18 cellular contexts compared by ENCODE assay signal in the genomic region with DNA sequence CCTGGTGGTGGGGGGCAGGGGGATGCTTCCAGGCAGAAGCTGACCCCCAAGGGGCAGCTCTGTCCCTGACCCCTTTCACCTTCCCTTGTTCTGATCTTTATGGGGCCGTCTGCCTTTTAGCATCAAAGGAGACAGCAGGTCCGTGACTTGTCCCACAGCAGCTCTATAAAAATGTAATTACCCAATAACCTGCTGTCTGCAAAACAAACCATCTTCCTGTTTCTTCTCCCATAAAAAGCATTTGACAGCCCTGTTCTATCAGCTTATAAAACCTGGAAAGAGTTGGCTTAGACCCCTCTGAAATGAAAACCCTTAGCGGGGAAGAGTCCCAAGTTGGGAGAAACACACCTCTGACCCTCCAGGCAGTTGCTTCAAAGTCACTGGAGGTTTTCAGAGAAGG.
DNase-seq lines count a peak whose midpoint lies in the region; ATAC-seq and TF ChIP-seq lines count a peak whose summit lies in the region.
"Had no signal": no experiment of that assay in that cellular context is flagged by ENCODE, and none has a peak within 500 bp of the region (broad histone marks: within the 10 kb centered on the region; RNA-seq: fewer than 3 reads in every experiment).

No MANE protein-coding gene starts in this region.

- H3K36me3 Mint-ChIP-seq in activated CD4-positive, alpha-beta memory T cell treated with anti-CD3 and anti-CD28 coated beads for 36 hours: no peaks in the 10 kb centered on the region
- H3K36me3 Mint-ChIP-seq: CD8-positive, alpha-beta T cell had no signal

- TF ChIP-seq CTCF in LNCaP clone FGC (IDR thresholded peaks at IDR 0.05; ENCODE audit: control insufficient read depth, extremely low read depth, insufficient read depth): no peak
- no peak for TF ChIP-seq CTCF in mucosa of descending colon (IDR thresholded peaks at IDR 0.05)

- peak; percentile 44 for DNase-seq in LNCaP clone FGC (ENCODE audit: low read depth)
- DNase-seq in islet precursor cell: peak; percentile 67
- DNase-seq in mucosa of descending colon: peak in 1 of 3 donors; percentile 14
- DNase-seq in activated CD4-positive, alpha-beta memory T cell treated with anti-CD3 and anti-CD28 coated beads for 36 hours: no peak
- DNase-seq in Ammon's horn (ENCODE audit: low spot score): no peak
- DNase-seq in activated CD4-positive, alpha-beta T cell treated with anti-CD3 and anti-CD28 coated beads, Interleukin-2, amount 50 U/mL, for 48 hours: no peak
- DNase-seq in Karpas-422: no peak
- DNase-seq: 8988T; ACHN; Caco-2; Calu3; CD4-positive, alpha-beta T cell; CD8-positive, alpha-beta T cell; DMS79 treated with DMSO at 0.1 percent for 48 hours; GF-D8 had no signal

- no peaks in the 10 kb centered on the region for H3K27me3 ChIP-seq in Karpas-422 (ENCODE audit: low read length)
- H3K27me3 ChIP-seq: BLaER1 treated with 17β-estradiol and CSF1 and Interleukin-3, amounts not matched to agents 10 nM and 100 nM had no signal

- H3K9ac ChIP-seq in Karpas-422 (ENCODE audit: low read length): no peak overlapping the region
- H3K9ac ChIP-seq: BLaER1 treated with 17β-estradiol and CSF1 and Interleukin-3, amounts not matched to agents 10 nM and 100 nM had no signal

- H3K4me2 ChIP-seq in Karpas-422 (ENCODE audit: low read depth, low read length, poor library complexity, severe bottlenecking): no peak overlapping the region

- H3K4me3 Mint-ChIP-seq in activated CD4-positive, alpha-beta memory T cell treated with anti-CD3 and anti-CD28 coated beads for 36 hours: no peak overlapping the region
- H3K4me3 Mint-ChIP-seq: B cell; CD4-positive, alpha-beta T cell; CD8-positive, alpha-beta T cell had no signal

- CTCF ChIA-PET in activated CD4-positive, alpha-beta memory T cell treated with anti-CD3 and anti-CD28 coated beads for 36 hours (lab: Charles Lee): no interaction called here

- H3K27me3 Mint-ChIP-seq in activated CD4-positive, alpha-beta memory T cell treated with anti-CD3 and anti-CD28 coated beads for 36 hours: peaks cover 12% of the 10 kb centered on the region

- H3K9me2 ChIP-seq in Karpas-422 (replicated peaks; ENCODE audit: insufficient read depth, low read length): no peaks in the 10 kb centered on the region

- intact Hi-C loops in mucosa of descending colon (cut with DNase I, micrococcal nuclease): no loop called here
- intact Hi-C loops in activated CD4-positive, alpha-beta memory T cell treated with anti-CD3 and anti-CD28 coated beads for 36 hours (cut with micrococcal nuclease): no loop called here

- no peak overlapping the region for H2AFZ ChIP-seq in Karpas-422 (ENCODE audit: low read length)

- no peaks in the 10 kb centered on the region for H3K9me3 Mint-ChIP-seq in activated CD4-positive, alpha-beta memory T cell treated with anti-CD3 and anti-CD28 coated beads for 36 hours
- H3K9me3 Mint-ChIP-seq: CD4-positive, alpha-beta T cell; CD8-positive, alpha-beta T cell had no signal

- H3K9me3 ChIP-seq in mucosa of descending colon (no peaks in the 10 kb centered on the region), Karpas-422 (ENCODE audit: low read length) (no peaks in the 10 kb centered on the region)
- H3K9me3 ChIP-seq: BLaER1 treated with 17β-estradiol and CSF1 and Interleukin-3, amounts not matched to agents 10 nM and 100 nM; Caco-2 had no signal

- POLR2A ChIA-PET in activated CD4-positive, alpha-beta memory T cell treated with anti-CD3 and anti-CD28 coated beads for 36 hours (lab: Charles Lee): no interaction called here

- peaks cover 15% of the 10 kb centered on the region for H3K4me1 ChIP-seq in mucosa of descending colon (ENCODE audit: low read depth)
- H3K4me1 ChIP-seq in Karpas-422 (ENCODE audit: low read length): no peaks in the 10 kb centered on the region
- H3K4me1 ChIP-seq: Caco-2 had no signal

- no peaks in the 10 kb centered on the region for H4K20me1 ChIP-seq in Karpas-422 (ENCODE audit: insufficient read depth, low read depth, low read length)
- H4K20me1 ChIP-seq: BLaER1 treated with 17β-estradiol and CSF1 and Interleukin-3, amounts not matched to agents 10 nM and 100 nM had no signal

- H3K79me2 ChIP-seq in Karpas-422 (ENCODE audit: low read length): no peaks in the 10 kb centered on the region

- H3K36me3 ChIP-seq in mucosa of descending colon (ENCODE audit: low read depth) (no peaks in the 10 kb centered on the region), Karpas-422 (ENCODE audit: insufficient read depth, low read length) (no peaks in the 10 kb centered on the region)
- H3K36me3 ChIP-seq: BLaER1 treated with 17β-estradiol and CSF1 and Interleukin-3, amounts not matched to agents 10 nM and 100 nM had no signal

- H3K4me3 ChIP-seq in LNCaP clone FGC (ENCODE audit: low read depth, low read length) (no peak overlapping the region), mucosa of descending colon (no peak overlapping the region), Karpas-422 (ENCODE audit: low read length) (no peak overlapping the region)
- H3K4me3 ChIP-seq: BLaER1 treated with 17β-estradiol and CSF1 and Interleukin-3, amounts not matched to agents 10 nM and 100 nM had no signal

- ATAC-seq in mucosa of descending colon: peak; percentile 55
- ATAC-seq: CD8-positive, alpha-beta T cell had no signal

- no peaks in the 10 kb centered on the region for H3K4me1 Mint-ChIP-seq in activated CD4-positive, alpha-beta memory T cell treated with anti-CD3 and anti-CD28 coated beads for 36 hours (ENCODE audit: low read depth)
- H3K4me1 Mint-ChIP-seq: B cell had no signal

- H3K27ac Mint-ChIP-seq in activated CD4-positive, alpha-beta memory T cell treated with anti-CD3 and anti-CD28 coated beads for 36 hours: no peak overlapping the region
- H3K27ac Mint-ChIP-seq: B cell; CD4-positive, alpha-beta T cell; CD8-positive, alpha-beta T cell had no signal

- H3K27ac ChIP-seq in Karpas-422 (ENCODE audit: low read length): no peak overlapping the region
- H3K27ac ChIP-seq: BLaER1 treated with 17β-estradiol and CSF1 and Interleukin-3, amounts not matched to agents 10 nM and 100 nM; C4-2B had no signal

Comparison
In these comparisons a context has a peak if more than half of its experiments do, and no peak if none do; other contexts are left out.
1. DNase-seq: peak in LNCaP clone FGC (single experiment) and islet precursor cell (single experiment); none in activated CD4-positive, alpha-beta memory T cell treated with anti-CD3 and anti-CD28 coated beads for 36 hours (single experiment), Ammon's horn (single experiment), activated CD4-positive, alpha-beta T cell treated with anti-CD3 and anti-CD28 coated beads, Interleukin-2, amount 50 U/mL, for 48 hours (0 of 2) and Karpas-422 (single experiment).